Comparison of ENCODE assay signal across 12 cellular contexts in the genomic region with DNA sequence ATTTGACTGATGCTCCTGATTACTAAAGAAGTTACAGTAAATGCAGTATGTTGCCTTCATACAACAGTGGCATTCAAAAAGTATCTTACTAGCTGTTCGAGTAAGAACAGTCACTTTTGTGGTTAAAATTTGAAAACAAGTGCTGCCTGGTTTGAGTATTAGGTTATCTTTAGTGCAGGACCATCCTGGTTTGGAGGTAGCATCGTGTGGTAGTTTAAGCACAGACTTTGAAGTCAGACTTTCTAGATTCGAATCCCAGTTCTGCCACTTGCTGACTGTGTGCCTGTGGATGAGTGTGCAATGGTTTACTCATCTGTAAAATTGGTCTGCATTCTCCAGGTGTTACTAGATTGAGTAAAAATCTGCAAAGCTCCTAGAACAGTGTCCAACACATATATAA.
A peak's percentile ranks its signal among the peaks of the same experiment; 100 is the strongest.
DNase-seq lines count a peak whose midpoint lies in the region; ATAC-seq, FAIRE-seq and TF ChIP-seq lines count a peak whose summit lies in the region.
"Had no signal": no experiment of that assay in that cellular context is flagged by ENCODE, and none has a peak within 500 bp of the region (broad histone marks: within the 10 kb centered on the region; RNA-seq: fewer than 3 reads in every experiment).

No MANE protein-coding gene starts in this region.

- no peaks in the 10 kb centered on the region for H3K9me3 ChIP-seq in kidney (ENCODE audit: control insufficient read depth in 1 of 2, low read length in 2 of 2)
- H3K9me3 ChIP-seq in prostate gland: no peaks in the 10 kb centered on the region
- H3K9me3 ChIP-seq: pancreas had no signal

- in situ Hi-C loops in GM13977 (cut with MboI; ENCODE audit: low pct_unique_long_range_greater_than_20kb, low sequenced_read_pairs, unreplicated experiment): no loop called here

- H3K4me1 ChIP-seq in kidney (ENCODE audit: control insufficient read depth in 1 of 2, insufficient read depth in 1 of 2, low read depth in 1 of 2, low read length in 2 of 2): no peaks in the 10 kb centered on the region
- H3K4me1 ChIP-seq in prostate gland (replicated peaks): no peaks in the 10 kb centered on the region
- H3K4me1 ChIP-seq: pancreas had no signal

- DNase-seq in GM13977 (ENCODE audit: low spot score): peak; percentile 15
- DNase-seq in kidney: no peak
- no peak for DNase-seq in prostate gland (ENCODE audit: low spot score)
- no peak for DNase-seq in Kasumi-1 (lab: John Stamatoyannopoulos, UW)
- no peak for DNase-seq in HK-2 (ENCODE audit: unreplicated experiment)
- DNase-seq: activated CD4-positive, CD25-positive, alpha-beta regulatory T cell; activated T-cell treated with anti-CD3 and anti-CD28 coated beads, Interleukin-2, amount 50 U/mL, for 24 hours; anterior cingulate cortex; pancreas had no signal

- intact Hi-C loops in kidney (cut with DNase I) (no loop called here), prostate gland (cut with DNase I) (no loop called here)

- TF ChIP-seq CTCF in GM13977 (IDR thresholded peaks at IDR 0.05; ENCODE audit: extremely low read depth, insufficient read depth, missing control alignments) (no peak), kidney (IDR thresholded peaks at IDR 0.05; ENCODE audit: borderline replicate concordance, extremely low read depth, insufficient read depth) (no peak), prostate gland (IDR thresholded peaks at IDR 0.05) (no peak)

- WGBS in prostate gland: 90% methylated on average over 3 of the region's 3 CpGs

- H3K9ac ChIP-seq in kidney (ENCODE audit: low read length in 2 of 2): no peak overlapping the region

- no peak for FAIRE-seq in kidney (lab: Jason Lieb, UNC)
- FAIRE-seq: pancreas had no signal

- no peak for TF ChIP-seq POLR2A in prostate gland (IDR thresholded peaks at IDR 0.05)

- no peak overlapping the region for H3K4me3 ChIP-seq in kidney (ENCODE audit: low read length in 2 of 2)
- no peak overlapping the region for H3K4me3 ChIP-seq in prostate gland
- H3K4me3 ChIP-seq: pancreas had no signal

- no peaks in the 10 kb centered on the region for H3K36me3 ChIP-seq in kidney (ENCODE audit: control insufficient read depth in 1 of 2, insufficient read depth in 2 of 2, low read length in 2 of 2)
- H3K36me3 ChIP-seq in prostate gland: no peaks in the 10 kb centered on the region
- H3K36me3 ChIP-seq: pancreas had no signal

- ATAC-seq in GM19324 (IDR thresholded peaks at IDR 0.05; ENCODE audit: low FRiP score, unreplicated experiment) (peak; percentile 38), GM21825 (IDR thresholded peaks at IDR 0.05; ENCODE audit: unreplicated experiment) (peak; percentile 61), HG03108 (IDR thresholded peaks at IDR 0.05; ENCODE audit: unreplicated experiment) (peak; percentile 69)
- ATAC-seq: pancreas had no signal

- H3K27ac ChIP-seq in kidney (ENCODE audit: low read depth in 2 of 2, low read length in 2 of 2) (no peak overlapping the region), prostate gland (no peak overlapping the region)
- H3K27ac ChIP-seq: pancreas had no signal

- no peaks in the 10 kb centered on the region for H3K27me3 ChIP-seq in prostate gland (replicated peaks; ENCODE audit: insufficient read depth)
- H3K27me3 ChIP-seq: pancreas had no signal
